In genomic region chr6:145086197-145086596, GRCh38 we compare ENCODE assay signal across 15 cellular contexts.
DNase-seq lines count a peak whose midpoint lies in the region; ATAC-seq, FAIRE-seq and TF ChIP-seq lines count a peak whose summit lies in the region.
"Had no signal": no experiment of that assay in that cellular context is flagged by ENCODE, and none has a peak within 500 bp of the region (broad histone marks: within the 10 kb centered on the region; RNA-seq: fewer than 3 reads in every experiment).

No MANE protein-coding gene starts in this region.

- CTCF ChIA-PET in WTC11 (lab: Charles Lee) = no interaction called here
- CTCF ChIA-PET in activated CD8-positive, alpha-beta T cell treated with anti-CD3 and anti-CD28 coated beads, Interleukin-2, amount 10 ng/mL, durations not matched to agents 7 days and 5 days (lab: Charles Lee) = no interaction called here

- no peak for TF ChIP-seq CTCF in WTC11 (IDR thresholded peaks at IDR 0.05)
- TF ChIP-seq CTCF in D721Med (IDR thresholded peaks at IDR 0.05; ENCODE audit: insufficient read depth, missing control alignments) = no peak
- TF ChIP-seq CTCF in BE2C (IDR thresholded peaks at IDR 0.05; ENCODE audit: low read depth, low read length) = no peak

- POLR2A ChIA-PET in WTC11 (lab: Charles Lee) = no interaction called here
- POLR2A ChIA-PET in activated CD8-positive, alpha-beta T cell treated with anti-CD3 and anti-CD28 coated beads, Interleukin-2, amount 10 ng/mL, durations not matched to agents 7 days and 5 days (lab: Charles Lee) = no interaction called here

- no peak overlapping the region for H2AK5ac ChIP-seq in mesendoderm (ENCODE audit: low read length)

- H4K5ac ChIP-seq in mesendoderm (ENCODE audit: low read length) = no peak overlapping the region

- no peaks in the 10 kb centered on the region; the same call in 1 of the 2 replicates for H3K9me3 ChIP-seq in BE2C

- no peak for FAIRE-seq in D721Med (lab: Jason Lieb, UNC)
- FAIRE-seq: H54, urothelium cell line had no signal

- WGBS in mesendoderm (ENCODE audit: extremely low coverage, insufficient coverage, low lambda C conversion rate) = no CpG with 5 or more reads among the region's 3 CpGs

- no peaks in the 10 kb centered on the region for H3K36me3 ChIP-seq in mesendoderm (ENCODE audit: control insufficient read depth, insufficient read depth, low read length)
- no peaks in the 10 kb centered on the region for H3K36me3 ChIP-seq in BE2C

- no peak overlapping the region for H3K4ac ChIP-seq in mesendoderm (ENCODE audit: low read depth, low read length)

- no peak overlapping the region for H2BK5ac ChIP-seq in mesendoderm (ENCODE audit: low read length)

- no peaks in the 10 kb centered on the region for H3K79me1 ChIP-seq in mesendoderm (ENCODE audit: low read length)

- no peak overlapping the region for H3K27ac ChIP-seq in mesendoderm (ENCODE audit: low read depth, low read length)

- no peak overlapping the region for H3K4me2 ChIP-seq in mesendoderm (ENCODE audit: low read length)

- ATAC-seq in GM18861 (IDR thresholded peaks at IDR 0.05; ENCODE audit: unreplicated experiment) = peak; percentile 62
- ATAC-seq in WTC11 = peak; percentile 98
- ATAC-seq in activated CD8-positive, alpha-beta T cell treated with anti-CD3 and anti-CD28 coated beads, Interleukin-2, amount 10 ng/mL, durations not matched to agents 7 days and 5 days = no peak
- ATAC-seq: SK-N-SH treated with all-trans-retinoic acid at 6 μM for 48 hours had no signal

- H3K4me1 ChIP-seq in mesendoderm (ENCODE audit: control insufficient read depth, low read depth, low read length) = no peaks in the 10 kb centered on the region
- peaks cover 6% of the 10 kb centered on the region for H3K4me1 ChIP-seq in BE2C

- H2BK15ac ChIP-seq in mesendoderm (replicated peaks; ENCODE audit: low read depth) = no peak overlapping the region

- H3K18ac ChIP-seq in mesendoderm (ENCODE audit: low read length) = no peak overlapping the region

- H3K4me3 Mint-ChIP-seq in WTC11 = no peak overlapping the region
- H3K4me3 Mint-ChIP-seq in activated CD8-positive, alpha-beta T cell treated with anti-CD3 and anti-CD28 coated beads, Interleukin-2, amount 10 ng/mL, durations not matched to agents 7 days and 5 days = no peak overlapping the region
- H3K4me3 Mint-ChIP-seq: activated CD4-positive, alpha-beta T cell treated with anti-CD3 and anti-CD28 coated beads, Interleukin-2, amount 10 ng/mL, durations not matched to agents 7 days and 5 days; activated naive CD8-positive, alpha-beta T cell treated with anti-CD3 and anti-CD28 coated beads for 36 hours had no signal

- H3K27ac Mint-ChIP-seq in WTC11 = no peak overlapping the region
- no peak overlapping the region for H3K27ac Mint-ChIP-seq in activated CD8-positive, alpha-beta T cell treated with anti-CD3 and anti-CD28 coated beads, Interleukin-2, amount 10 ng/mL, durations not matched to agents 7 days and 5 days
- H3K27ac Mint-ChIP-seq: activated CD4-positive, alpha-beta T cell treated with anti-CD3 and anti-CD28 coated beads, Interleukin-2, amount 10 ng/mL, durations not matched to agents 7 days and 5 days; activated naive CD8-positive, alpha-beta T cell treated with anti-CD3 and anti-CD28 coated beads for 36 hours had no signal

- DNase-seq in HT1080 (ENCODE audit: low read depth) (peak; percentile 26), WTC11 (ENCODE audit: low spot score) (peak; percentile 12), mesendoderm (peak; percentile 70), NCI-H1092 treated with DMSO at 0.1 percent for 48 hours (lab: John Stamatoyannopoulos, UW) (no peak), D721Med (ENCODE audit: insufficient read length, low spot score) (no peak), BE2C (no peak)
- no peak for DNase-seq in activated CD8-positive, alpha-beta T cell treated with anti-CD3 and anti-CD28 coated beads, Interleukin-2, amount 10 ng/mL, durations not matched to agents 7 days and 5 days
- DNase-seq: activated CD4-positive, alpha-beta T cell treated with anti-CD3 and anti-CD28 coated beads, Interleukin-2, amount 10 ng/mL, durations not matched to agents 7 days and 5 days; activated naive CD8-positive, alpha-beta T cell treated with anti-CD3 and anti-CD28 coated beads for 36 hours; islet precursor cell; NCI-H1694 had no signal

- no peak overlapping the region for H4K8ac ChIP-seq in mesendoderm (ENCODE audit: low read depth, low read length)

- H3K23ac ChIP-seq in mesendoderm (ENCODE audit: low read length) = no peak overlapping the region

- peaks cover 11% of the 10 kb centered on the region for H3K4me1 Mint-ChIP-seq in WTC11
- H3K4me1 Mint-ChIP-seq in activated CD8-positive, alpha-beta T cell treated with anti-CD3 and anti-CD28 coated beads, Interleukin-2, amount 10 ng/mL, durations not matched to agents 7 days and 5 days (ENCODE audit: low read depth) = no peaks in the 10 kb centered on the region
- H3K4me1 Mint-ChIP-seq: activated CD4-positive, alpha-beta T cell treated with anti-CD3 and anti-CD28 coated beads, Interleukin-2, amount 10 ng/mL, durations not matched to agents 7 days and 5 days; activated naive CD8-positive, alpha-beta T cell treated with anti-CD3 and anti-CD28 coated beads for 36 hours had no signal

- no peak overlapping the region for H2BK120ac ChIP-seq in mesendoderm (ENCODE audit: low read depth, low read length)

- no peaks in the 10 kb centered on the region for H3K27me3 Mint-ChIP-seq in WTC11 (ENCODE audit: low read depth)
- peaks cover 4% of the 10 kb centered on the region for H3K27me3 Mint-ChIP-seq in activated CD8-positive, alpha-beta T cell treated with anti-CD3 and anti-CD28 coated beads, Interleukin-2, amount 10 ng/mL, durations not matched to agents 7 days and 5 days (ENCODE audit: low read depth)

- H3K4me3 ChIP-seq in mesendoderm (ENCODE audit: low read length) (no peak overlapping the region), BE2C (ENCODE audit: low read depth, low read length) (no peak overlapping the region)

- no peak overlapping the region for H3K9ac ChIP-seq in mesendoderm (ENCODE audit: low read length)

- no peaks in the 10 kb centered on the region for H3K36me3 Mint-ChIP-seq in WTC11
- H3K36me3 Mint-ChIP-seq in activated CD8-positive, alpha-beta T cell treated with anti-CD3 and anti-CD28 coated beads, Interleukin-2, amount 10 ng/mL, durations not matched to agents 7 days and 5 days (ENCODE audit: low read depth) = no peaks in the 10 kb centered on the region
- H3K36me3 Mint-ChIP-seq: activated naive CD8-positive, alpha-beta T cell treated with anti-CD3 and anti-CD28 coated beads for 36 hours had no signal

- H3K79me2 ChIP-seq in mesendoderm (ENCODE audit: control insufficient read depth, insufficient read depth, low read length) = no peaks in the 10 kb centered on the region

- H3K56ac ChIP-seq in mesendoderm (ENCODE audit: low read length) = no peak overlapping the region

- H3K9me3 Mint-ChIP-seq in WTC11 = peaks cover 8% of the 10 kb centered on the region; the same call in 1 of the 2 replicates
- no peaks in the 10 kb centered on the region for H3K9me3 Mint-ChIP-seq in activated CD8-positive, alpha-beta T cell treated with anti-CD3 and anti-CD28 coated beads, Interleukin-2, amount 10 ng/mL, durations not matched to agents 7 days and 5 days (ENCODE audit: insufficient read depth)
- H3K9me3 Mint-ChIP-seq: activated CD4-positive, alpha-beta T cell treated with anti-CD3 and anti-CD28 coated beads, Interleukin-2, amount 10 ng/mL, durations not matched to agents 7 days and 5 days; activated naive CD8-positive, alpha-beta T cell treated with anti-CD3 and anti-CD28 coated beads for 36 hours had no signal

- H3K27me3 ChIP-seq in mesendoderm (ENCODE audit: insufficient read depth, low read length, poor library complexity) (no peaks in the 10 kb centered on the region), BE2C (no peaks in the 10 kb centered on the region)

TF ChIP-seq in WTC11, 78 proteins besides CTCF, POLR2A, EP300 and RAD21:
- TF ChIP-seq USF1 (CRISPR knock-in tag; IDR thresholded peaks at IDR 0.05) (peak; percentile 67), ELF4 (CRISPR knock-in tag; IDR thresholded peaks at IDR 0.05; ENCODE audit: low read depth) (no peak), USF2 (CRISPR knock-in tag; IDR thresholded peaks at IDR 0.05) (peak; percentile 76)

Comparison
In these comparisons a context has a peak if more than half of its experiments do, and no peak if none do; other contexts are left out.
1. DNase-seq: peak in HT1080 (single experiment), WTC11 (single experiment) and mesendoderm (single experiment); none in NCI-H1092 treated with DMSO at 0.1 percent for 48 hours (single experiment), D721Med (single experiment), BE2C (single experiment) and activated CD8-positive, alpha-beta T cell treated with anti-CD3 and anti-CD28 coated beads, Interleukin-2, amount 10 ng/mL, durations not matched to agents 7 days and 5 days (single experiment).